8 cellular contexts compared by ENCODE assay signal in the genomic region with DNA sequence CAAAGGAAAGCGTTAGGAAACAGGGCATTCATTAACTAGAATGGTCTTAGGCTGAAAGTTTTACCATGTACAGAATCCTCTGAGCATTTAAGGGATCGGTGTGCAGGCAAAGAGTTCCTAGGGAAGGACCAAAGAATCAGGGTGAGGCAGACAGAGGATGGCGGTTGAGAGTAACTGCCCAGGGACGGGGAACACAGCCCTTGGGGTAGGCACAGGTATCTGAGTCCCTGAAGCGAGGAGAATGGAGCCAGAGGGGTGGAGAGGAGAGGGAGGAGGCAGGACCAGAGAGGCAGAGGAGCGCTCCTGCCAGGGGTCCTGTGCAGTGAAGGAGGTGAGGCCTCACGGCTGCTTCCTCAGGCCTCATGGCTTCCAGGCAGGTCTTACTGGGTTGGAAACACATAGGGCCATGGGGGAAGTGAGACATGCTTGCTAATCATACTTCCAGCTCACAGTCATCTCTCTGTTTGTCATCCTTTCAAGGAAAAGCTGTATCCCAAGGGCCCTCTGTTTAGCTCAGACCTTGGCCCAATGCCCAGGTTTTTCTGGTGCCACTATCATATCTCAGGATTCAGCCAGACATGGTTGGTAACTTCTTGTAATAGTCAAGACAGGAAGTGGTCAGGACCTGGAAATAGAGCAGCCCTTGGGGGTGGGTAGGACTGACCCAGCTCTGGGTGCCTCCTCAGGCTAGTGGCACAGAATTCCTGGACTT. TPM values are rescaled to one million over a fixed set of nuclear protein-coding genes. Genes with fewer than 3 reads are reported as not detected.
A peak's percentile ranks its signal among the peaks of the same experiment; 100 is the strongest.
DNase-seq lines count a peak whose midpoint lies in the region; TF ChIP-seq lines count a peak whose summit lies in the region.

No MANE protein-coding gene starts in this region.

- no peaks in the 10 kb centered on the region for H3K9me3 ChIP-seq in esophagus muscularis mucosa

- no peaks in the 10 kb centered on the region for H3K36me3 ChIP-seq in esophagus muscularis mucosa

- no peak overlapping the region for H3K4me3 ChIP-seq in esophagus muscularis mucosa

- H3K27me3 ChIP-seq in esophagus muscularis mucosa = no peaks in the 10 kb centered on the region

- H3K4me1 Mint-ChIP-seq in HFFc6 (ENCODE audit: low read depth) (peaks cover 21% of the 10 kb centered on the region), nephron progenitor cell (peaks cover 24% of the 10 kb centered on the region)

- H3K4me3 Mint-ChIP-seq in HFFc6 = peak overlapping the region; percentile 57
- no peak overlapping the region for H3K4me3 Mint-ChIP-seq in nephron progenitor cell

- 84% methylated on average over 7 of the region's 7 CpGs for WGBS in esophagus muscularis mucosa

- peaks cover 20 to 33% (median 27%) of the 10 kb centered on the region in 4 donors for H3K4me1 ChIP-seq in esophagus muscularis mucosa

- no peak for TF ChIP-seq CTCF in HFFc6 (IDR thresholded peaks at IDR 0.05)
- no peak for TF ChIP-seq CTCF in esophagus muscularis mucosa (IDR thresholded peaks at IDR 0.05)
- no peak for TF ChIP-seq CTCF in nephron progenitor cell (IDR thresholded peaks at IDR 0.05)

- no peak for TF ChIP-seq POLR2A in esophagus muscularis mucosa (IDR thresholded peaks at IDR 0.05; ENCODE audit: low read depth)

- H3K27me3 Mint-ChIP-seq in HFFc6 (ENCODE audit: insufficient read depth) = no peaks in the 10 kb centered on the region; the same call in 1 of the 2 replicates
- H3K27me3 Mint-ChIP-seq in nephron progenitor cell (ENCODE audit: low read depth, poor library complexity) = peaks cover 19% of the 10 kb centered on the region

- H3K27ac ChIP-seq in esophagus muscularis mucosa (replicated peaks in 1 of 4) = peak overlapping the region; percentile 64 to 78 (median 73)

- H3K36me3 Mint-ChIP-seq in HFFc6 (ENCODE audit: low read depth) = no peaks in the 10 kb centered on the region
- no peaks in the 10 kb centered on the region for H3K36me3 Mint-ChIP-seq in nephron progenitor cell (ENCODE audit: low read depth)

- in situ Hi-C loops in ACHN (cut with HindIII; ENCODE audit: low pct_ligation_motif_present, low pct_unique_long_range_greater_than_20kb, low sequenced_read_pairs) = no loop called here

- intact Hi-C loops in esophagus muscularis mucosa (cut with DNase I) = no loop called here

- H3K9me3 Mint-ChIP-seq in HFFc6 (peaks cover 8% of the 10 kb centered on the region; the same call in 1 of the 2 replicates), nephron progenitor cell (no peaks in the 10 kb centered on the region)

- H3K27ac Mint-ChIP-seq in HFFc6 = peak overlapping the region; percentile 99
- H3K27ac Mint-ChIP-seq in nephron progenitor cell = peak overlapping the region; percentile 23

- DNase-seq in ACHN (peak; percentile 99), HFFc6 (peak; percentile 99), RKO (ENCODE audit: low spot score) (peak; percentile 99), esophagus muscularis mucosa (ENCODE audit: extremely low spot score) (peak; percentile 97), nephron progenitor cell (no peak), retina (no peak)
- no peak for DNase-seq in activated effector memory CD4-positive, alpha-beta T cell treated with anti-CD3 and anti-CD28 coated beads, Interleukin-2, amount 50 U/mL, for 16 hours
- DNase-seq in activated T-cell treated with anti-CD3 and anti-CD28 coated beads, Interleukin-2, amount 50 U/mL, for 1 hour = no peak

- no peak for TF ChIP-seq EP300 in esophagus muscularis mucosa (IDR thresholded peaks at IDR 0.05)

RNA-seq across cellular contexts. Expression of a gene that starts 13.8 kb away (rescaled TPM):
- 1 to 10 TPM; 2.2 to 4.1 (median 2.9) TPM for total RNA-seq in HFFc6 (2021; fragmentation: NEBNext Ultra II Directional; extraction: Animal tissue kit (Norgen Biotek cat#: 25700))
- total RNA-seq in esophagus muscularis mucosa = 10 to 100 TPM; 48.6 to 61.5 (median 54.9) TPM

RNA-seq across cellular contexts. Expression of a gene that starts 30.7 kb away (rescaled TPM):
- total RNA-seq in HFFc6 (2021; fragmentation: NEBNext Ultra II Directional; extraction: Animal tissue kit (Norgen Biotek cat#: 25700)) = not detected
- total RNA-seq in esophagus muscularis mucosa = under 1 TPM in 2 of 4 donors, not detected in 2; 0.50 to 0.52 TPM

RNA-seq across cellular contexts. Expression of a gene that starts 50.7 kb away (rescaled TPM):
- total RNA-seq in HFFc6 (2021; fragmentation: NEBNext Ultra II Directional; extraction: Animal tissue kit (Norgen Biotek cat#: 25700)) = 100 to 1,000 TPM; 144 to 202 (median 170) TPM
- total RNA-seq in esophagus muscularis mucosa = 10 to 100 TPM; 48.2 to 51.1 (median 49.1) TPM

Comparison
In these comparisons a context has a peak if more than half of its experiments do, and no peak if none do; other contexts are left out.
1. DNase-seq: peak in ACHN (single experiment), HFFc6 (single experiment), RKO (single experiment) and esophagus muscularis mucosa (single experiment); none in nephron progenitor cell (single experiment), activated effector memory CD4-positive, alpha-beta T cell treated with anti-CD3 and anti-CD28 coated beads, Interleukin-2, amount 50 U/mL, for 16 hours (single experiment), retina (single experiment) and activated T-cell treated with anti-CD3 and anti-CD28 coated beads, Interleukin-2, amount 50 U/mL, for 1 hour (single experiment).
2. RNA of a gene that starts 13.8 kb away (total RNA-seq): 48.6 to 61.5 TPM in esophagus muscularis mucosa; 2.2 to 4.1 TPM in HFFc6; every median in the first group is over 4 times any median in the second.